In the genomic region with DNA sequence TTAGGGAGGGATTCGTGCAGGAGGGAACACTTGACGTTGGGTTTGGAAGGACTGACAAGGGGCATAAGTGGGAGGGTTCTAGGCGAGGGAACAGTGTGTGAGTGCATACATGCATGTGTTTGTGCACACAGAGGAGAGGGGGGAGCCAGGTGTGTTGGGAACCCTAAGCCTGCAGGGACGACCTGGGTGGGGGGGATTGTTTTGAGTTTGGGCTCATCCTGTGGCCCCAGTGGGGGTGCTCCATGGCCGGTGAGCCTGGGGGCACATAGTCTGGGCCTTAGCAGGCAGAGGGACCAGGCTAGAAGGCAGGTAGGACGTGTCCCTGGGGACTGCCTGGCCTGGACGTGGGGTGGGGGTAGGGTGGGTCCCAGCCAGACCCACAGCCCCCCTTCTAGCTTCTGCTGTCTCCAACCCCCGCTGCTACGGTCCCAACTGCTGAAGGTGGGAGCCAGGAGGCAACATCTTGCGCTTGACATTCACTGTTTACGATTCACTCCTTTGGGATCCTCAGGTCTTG, we compare ENCODE assay signal across 17 cellular contexts.
"Had no signal": no experiment of that assay in that cellular context is flagged by ENCODE, and none has a peak within 500 bp of the region (broad histone marks: within the 10 kb centered on the region; RNA-seq: fewer than 3 reads in every experiment).

No MANE protein-coding gene starts in this region.

- H3K36me3 ChIP-seq: colonic mucosa, left lung, sigmoid colon, upper lobe of left lung had no signal

- H3K9me3 ChIP-seq: colonic mucosa, left lung, sigmoid colon, spleen, upper lobe of left lung had no signal

- H3K27ac ChIP-seq: colonic mucosa, hepatocyte, sigmoid colon had no signal

- H3K4me1 ChIP-seq: colonic mucosa, left lung, sigmoid colon had no signal

- H3K4me3 ChIP-seq: colonic mucosa, hepatocyte, left lung, sigmoid colon, spleen, upper lobe of left lung had no signal

- ATAC-seq: activated CD8-positive, alpha-beta memory T cell treated with anti-CD3 and anti-CD28 coated beads, Interleukin-2, amount 10 ng/mL, durations not matched to agents 7 days and 5 days; esophagus mucosa; left lung; natural killer cell treated with Interleukin-12 subunit alpha and Interleukin-12 subunit beta and Interleukin-15 and Interleukin-18, amount 100 ng/mL, for 72 hours; stimulated activated naive CD8-positive, alpha-beta T cell treated with anti-CD3 and anti-CD28 coated beads, Interleukin-15, amount 100 ng/mL, for 72 hours had no signal

- H3K27me3 ChIP-seq: colonic mucosa, hepatocyte, left lung, sigmoid colon, spleen, upper lobe of left lung had no signal

- DNase-seq: activated CD4-positive, alpha-beta memory T cell treated with anti-CD3 and anti-CD28 coated beads for 36 hours; activated CD8-positive, alpha-beta memory T cell treated with anti-CD3 and anti-CD28 coated beads, Interleukin-2, amount 10 ng/mL, durations not matched to agents 7 days and 5 days; activated naive CD4-positive, alpha-beta T cell treated with anti-CD3 and anti-CD28 coated beads, Interleukin-2, amount 10 ng/mL, durations not matched to agents 7 days and 5 days; activated T-cell treated with anti-CD3 and anti-CD28 coated beads, Interleukin-2, amount 50 U/mL, for 24 hours; colonic mucosa; islet precursor cell; mesenchymal stem cell; nucleus accumbens; sigmoid colon; stimulated activated naive CD8-positive, alpha-beta T cell treated with anti-CD3 and anti-CD28 coated beads, Interleukin-15, amount 100 ng/mL, for 72 hours; T1000; upper lobe of left lung had no signal
